Comparison of ENCODE assay signal across 1 cellular context in the genomic region with DNA sequence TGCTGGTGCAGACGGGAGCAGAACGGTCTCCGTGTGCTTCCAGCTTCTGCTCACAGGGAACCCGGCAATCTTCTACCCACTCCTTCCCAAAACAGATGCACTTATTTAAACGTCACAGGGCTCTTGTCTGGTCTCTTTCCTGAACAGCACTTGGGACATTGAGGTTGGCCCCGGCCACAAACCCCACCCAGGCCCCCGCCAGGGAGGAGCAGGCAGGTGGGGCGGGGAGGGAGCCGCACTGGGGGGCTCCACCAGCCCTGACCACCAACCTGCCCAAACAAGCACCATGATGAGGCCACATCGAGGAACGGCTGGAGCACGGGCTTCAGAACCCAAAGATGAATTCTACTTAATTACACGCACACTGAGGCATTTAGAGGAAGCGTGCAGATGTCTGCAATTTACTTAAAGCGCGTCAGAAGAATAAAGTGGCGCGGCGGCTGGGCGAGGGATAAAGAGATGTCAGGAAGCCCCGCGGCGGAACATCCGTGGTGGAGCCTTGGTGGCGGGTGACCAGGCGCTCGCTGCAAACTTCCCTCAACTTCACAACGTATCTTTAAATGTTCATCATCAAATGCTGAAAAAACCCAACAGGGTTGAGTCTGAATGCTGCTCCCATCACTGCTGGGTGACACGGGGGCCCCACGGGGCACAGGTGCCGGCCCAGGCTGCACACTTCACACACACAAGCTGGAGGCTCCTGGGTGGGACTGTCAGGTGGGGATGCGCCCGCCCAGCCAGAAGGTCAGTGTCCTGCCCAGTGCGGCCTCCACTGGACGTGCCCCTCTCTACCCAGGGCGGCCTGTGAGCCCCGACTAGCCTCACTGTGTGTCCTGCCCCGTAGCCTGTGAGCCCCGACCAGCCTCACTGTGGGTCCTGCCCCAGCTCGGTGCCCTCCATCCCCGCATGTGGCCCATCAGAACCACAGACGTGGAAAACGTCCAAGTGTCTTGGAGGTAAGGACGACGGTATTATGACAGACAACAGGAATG.
TF ChIP-seq lines count a peak whose summit lies in the region.

No MANE protein-coding gene starts in this region.

TF ChIP-seq in H1, 55 proteins besides CTCF, POLR2A, EP300 and RAD21:
- TF ChIP-seq KDM1A (IDR thresholded peaks at IDR 0.05; ENCODE audit: borderline replicate concordance, low read length) (no peak), TAF1 (IDR thresholded peaks at IDR 0.05; ENCODE audit: low read depth, low read length) (no peak), GTF2F1 (IDR thresholded peaks at IDR 0.05; ENCODE audit: borderline replicate concordance, low read depth, low read length) (no peak), MAFK (IDR thresholded peaks at IDR 0.05; ENCODE audit: low read depth, low read length) (no peak), SAP30 (IDR thresholded peaks at IDR 0.05; ENCODE audit: insufficient read depth, insufficient replicate concordance, low read length) (no peak), SIN3A (conservative IDR thresholded peaks at IDR 0.05 in 1 of 2, IDR thresholded peaks at IDR 0.05 in 1 of 2; ENCODE audit: low read depth in 1 of 2, low read length in 2 of 2) (no peak)
TF ChIP-seq in H1: peak in this region for 0.
